In genomic region chr10:78605800-78606350, GRCh38 we compare ENCODE assay signal across 11 cellular contexts.
A peak's percentile ranks its signal among the peaks of the same experiment; 100 is the strongest.
DNase-seq lines count a peak whose midpoint lies in the region; ATAC-seq and TF ChIP-seq lines count a peak whose summit lies in the region.
"Had no signal": no experiment of that assay in that cellular context is flagged by ENCODE, and none has a peak within 500 bp of the region (broad histone marks: within the 10 kb centered on the region; RNA-seq: fewer than 3 reads in every experiment).

No MANE protein-coding gene starts in this region.

- no peaks in the 10 kb centered on the region for H3K27me3 ChIP-seq in mesendoderm (ENCODE audit: insufficient read depth, low read length, poor library complexity)
- H3K27me3 ChIP-seq: sigmoid colon had no signal

- DNase-seq in NCI-H748 (lab: John Stamatoyannopoulos, UW; ENCODE audit: unreplicated experiment) (peak; percentile 1), NCI-H748 treated with DMSO at 0.1 percent for 48 hours (lab: John Stamatoyannopoulos, UW) (no peak), MV-4-11 (lab: John Stamatoyannopoulos, UW) (peak; percentile 6), chondrocyte (ENCODE audit: low spot score) (no peak), neural crest cell (ENCODE audit: low read depth, low spot score) (no peak), mesendoderm (no peak)
- DNase-seq: NCI-H2227 treated with DMSO at 0.1 percent for 48 hours; sigmoid colon; stimulated activated CD8-positive, alpha-beta memory T cell treated with anti-CD3 and anti-CD28 coated beads, Interleukin-4, amount 100 ng/mL, for 48 hours had no signal

- peak; percentile 40 for TF ChIP-seq CTCF in chondrocyte (IDR thresholded peaks at IDR 0.05)
- TF ChIP-seq CTCF in neural crest cell (conservative IDR thresholded peaks at IDR 0.05): peak; percentile 23

- H2BK5ac ChIP-seq in mesendoderm (ENCODE audit: low read length): no peak overlapping the region

- H3K9me3 Mint-ChIP-seq in chondrocyte (ENCODE audit: low read depth): peaks cover 14% of the 10 kb centered on the region
- peaks cover 8% of the 10 kb centered on the region for H3K9me3 Mint-ChIP-seq in neural crest cell

- no peaks in the 10 kb centered on the region for H3K36me3 ChIP-seq in mesendoderm (ENCODE audit: control insufficient read depth, insufficient read depth, low read length)
- H3K36me3 ChIP-seq: sigmoid colon had no signal

- H3K56ac ChIP-seq in mesendoderm (ENCODE audit: low read length): no peak overlapping the region

- no peak overlapping the region for H3K18ac ChIP-seq in mesendoderm (ENCODE audit: low read length)

- WGBS in mesendoderm (ENCODE audit: extremely low coverage, insufficient coverage, low lambda C conversion rate): no CpG with 5 or more reads among the region's 4 CpGs

- H4K5ac ChIP-seq in mesendoderm (ENCODE audit: low read length): no peak overlapping the region

- H3K4me3 ChIP-seq in mesendoderm (ENCODE audit: low read length): no peak overlapping the region
- H3K4me3 ChIP-seq: sigmoid colon had no signal

- H3K79me1 ChIP-seq in mesendoderm (ENCODE audit: low read length): no peaks in the 10 kb centered on the region

- H3K9ac ChIP-seq in mesendoderm (ENCODE audit: low read length): no peak overlapping the region

- no peak overlapping the region for H3K27ac ChIP-seq in mesendoderm (ENCODE audit: low read depth, low read length)
- H3K27ac ChIP-seq: sigmoid colon had no signal

- H3K4me2 ChIP-seq in mesendoderm (ENCODE audit: low read length): no peak overlapping the region

- no peak for ATAC-seq in GM19328 (IDR thresholded peaks at IDR 0.05; ENCODE audit: unreplicated experiment)
- no peak for ATAC-seq in GM18502 (IDR thresholded peaks at IDR 0.05; ENCODE audit: poor library complexity, unreplicated experiment)

- no peaks in the 10 kb centered on the region for H3K79me2 ChIP-seq in mesendoderm (ENCODE audit: control insufficient read depth, insufficient read depth, low read length)

- H2AK5ac ChIP-seq in mesendoderm (ENCODE audit: low read length): no peak overlapping the region

- H3K27ac Mint-ChIP-seq in chondrocyte (ENCODE audit: unreplicated experiment) (no peak overlapping the region), neural crest cell (ENCODE audit: unreplicated experiment) (no peak overlapping the region)

- H3K4ac ChIP-seq in mesendoderm (ENCODE audit: low read depth, low read length): no peak overlapping the region

- H3K23ac ChIP-seq in mesendoderm (ENCODE audit: low read length): no peak overlapping the region

- H3K4me1 Mint-ChIP-seq in chondrocyte (ENCODE audit: low read depth) (peaks cover 8% of the 10 kb centered on the region), neural crest cell (no peaks in the 10 kb centered on the region)

- H2BK120ac ChIP-seq in mesendoderm (ENCODE audit: low read depth, low read length): no peak overlapping the region

- H3K27me3 Mint-ChIP-seq in chondrocyte (ENCODE audit: low read depth): peaks cover 5% of the 10 kb centered on the region
- H3K27me3 Mint-ChIP-seq in neural crest cell (ENCODE audit: low read depth): no peaks in the 10 kb centered on the region

- H3K4me1 ChIP-seq in mesendoderm (ENCODE audit: control insufficient read depth, low read depth, low read length): no peaks in the 10 kb centered on the region
- H3K4me1 ChIP-seq: sigmoid colon had no signal

- no peak overlapping the region for H2BK15ac ChIP-seq in mesendoderm (replicated peaks; ENCODE audit: low read depth)

- H3K36me3 Mint-ChIP-seq in chondrocyte (ENCODE audit: low read depth): peaks cover 2% of the 10 kb centered on the region
- peaks cover 4% of the 10 kb centered on the region for H3K36me3 Mint-ChIP-seq in neural crest cell (ENCODE audit: low read depth)

- H4K8ac ChIP-seq in mesendoderm (ENCODE audit: low read depth, low read length): no peak overlapping the region

- no peak overlapping the region for H3K4me3 Mint-ChIP-seq in chondrocyte (ENCODE audit: unreplicated experiment)
- no peak overlapping the region for H3K4me3 Mint-ChIP-seq in neural crest cell

Comparison
In these comparisons a context has a peak if more than half of its experiments do, and no peak if none do; other contexts are left out.
1. DNase-seq: peak in NCI-H748 (single experiment) and MV-4-11 (single experiment); none in NCI-H748 treated with DMSO at 0.1 percent for 48 hours (single experiment), chondrocyte (single experiment), neural crest cell (single experiment) and mesendoderm (single experiment).